ENCODE assay signal across 17 cellular contexts in genomic region chr2:217481577-217481976, GRCh38.
DNase-seq lines count a peak whose midpoint lies in the region; ATAC-seq, FAIRE-seq and TF ChIP-seq lines count a peak whose summit lies in the region.
"Had no signal": no experiment of that assay in that cellular context is flagged by ENCODE, and none has a peak within 500 bp of the region (broad histone marks: within the 10 kb centered on the region; RNA-seq: fewer than 3 reads in every experiment).

No MANE protein-coding gene starts in this region.

- no peak overlapping the region for H3K9ac ChIP-seq in adipocyte (ENCODE audit: low read length)

- H3K4me3 Mint-ChIP-seq in osteocyte (ENCODE audit: unreplicated experiment) = no peak overlapping the region
- H3K4me3 Mint-ChIP-seq: B cell; CD4-positive, alpha-beta memory T cell; GM23338; H9 had no signal

- H3K79me2 ChIP-seq in hepatocyte = no peaks in the 10 kb centered on the region

- H3K9me2 ChIP-seq in hepatocyte (replicated peaks; ENCODE audit: insufficient read depth) = no peaks in the 10 kb centered on the region

- H3K4me1 Mint-ChIP-seq in osteocyte (ENCODE audit: unreplicated experiment) = peaks cover 43% of the 10 kb centered on the region
- H3K4me1 Mint-ChIP-seq: B cell; CD4-positive, alpha-beta memory T cell had no signal

- DNase-seq in AG09319 (ENCODE audit: extremely low read depth, low read depth) = peak; percentile 44
- DNase-seq in adipocyte (ENCODE audit: low read depth) = peak; percentile 37
- no peak for DNase-seq in hepatocyte (ENCODE audit: low spot score)
- no peak for DNase-seq in osteocyte (ENCODE audit: extremely low spot score, unreplicated experiment)
- no peak for DNase-seq in NCI-H2029 treated with DMSO at 0.1 percent for 48 hours (lab: John Stamatoyannopoulos, UW)
- no peak for DNase-seq in BE2C
- DNase-seq in H54 (ENCODE audit: insufficient read length, low spot score) = no peak
- DNase-seq: 8988T; CD4-positive, alpha-beta memory T cell; DMS79; H9 had no signal

- H3K27me3 ChIP-seq in adipocyte (replicated peaks; ENCODE audit: control insufficient read depth, insufficient read depth, low read length) (no peaks in the 10 kb centered on the region), hepatocyte (no peaks in the 10 kb centered on the region), BE2C (no peaks in the 10 kb centered on the region)

- H2AFZ ChIP-seq in hepatocyte = no peak overlapping the region
- H2AFZ ChIP-seq: GM23338 had no signal

- peaks cover 18% of the 10 kb centered on the region for H3K4me1 ChIP-seq in adipocyte (ENCODE audit: control insufficient read depth, insufficient read depth, low read length)
- H3K4me1 ChIP-seq in hepatocyte (ENCODE audit: insufficient read depth) = peaks cover 5% of the 10 kb centered on the region
- H3K4me1 ChIP-seq in BE2C = no peaks in the 10 kb centered on the region; the same call in none of the 2 replicates

- H3K36me3 Mint-ChIP-seq in osteocyte (ENCODE audit: unreplicated experiment) = no peaks in the 10 kb centered on the region

- no peaks in the 10 kb centered on the region for H3K9me3 ChIP-seq in adipocyte (ENCODE audit: control insufficient read depth, low read length)
- no peaks in the 10 kb centered on the region for H3K9me3 ChIP-seq in hepatocyte (ENCODE audit: low read depth)
- H3K9me3 ChIP-seq in BE2C = no peaks in the 10 kb centered on the region

- WGBS in hepatocyte (ENCODE audit: low lambda C conversion rate, missing lambda C conversion rate) = 73% methylated on average over 1 of the region's 1 CpG

- H3K4me3 ChIP-seq in adipocyte (ENCODE audit: low read length) (no peak overlapping the region), hepatocyte (no peak overlapping the region), BE2C (ENCODE audit: low read depth, low read length) (no peak overlapping the region)
- H3K4me3 ChIP-seq: GM23338 had no signal

- no peaks in the 10 kb centered on the region for H4K20me1 ChIP-seq in hepatocyte (ENCODE audit: insufficient read depth, poor library complexity, severe bottlenecking)

- peak overlapping the region; percentile 70 for H3K27ac Mint-ChIP-seq in osteocyte (ENCODE audit: unreplicated experiment)
- H3K27ac Mint-ChIP-seq: B cell, GM23338, H9 had no signal

- no peak for FAIRE-seq in H54 (lab: Jason Lieb, UNC)
- FAIRE-seq: G401.6, GM12891 had no signal

- no peak for TF ChIP-seq POLR2A in H54 (IDR thresholded peaks at IDR 0.05; ENCODE audit: low read depth, low read length)

- peak overlapping the region; percentile 13 for H3K27ac ChIP-seq in hepatocyte
- H3K27ac ChIP-seq: C4-2B had no signal

- H3K27me3 Mint-ChIP-seq in osteocyte (ENCODE audit: unreplicated experiment) = no peaks in the 10 kb centered on the region
- H3K27me3 Mint-ChIP-seq: CD4-positive, alpha-beta memory T cell had no signal

- no peak overlapping the region for H3K4me2 ChIP-seq in hepatocyte
- H3K4me2 ChIP-seq: GM23338 had no signal

- no peaks in the 10 kb centered on the region for H3K9me3 Mint-ChIP-seq in osteocyte (ENCODE audit: unreplicated experiment)
- H3K9me3 Mint-ChIP-seq: CD4-positive, alpha-beta memory T cell; GM23338; H9 had no signal

- H3K36me3 ChIP-seq in adipocyte (ENCODE audit: control insufficient read depth, insufficient read depth, low read length, severe bottlenecking) (no peaks in the 10 kb centered on the region), hepatocyte (replicated peaks; ENCODE audit: insufficient read depth, low read depth) (no peaks in the 10 kb centered on the region), BE2C (no peaks in the 10 kb centered on the region)

- ATAC-seq in HG03196 (IDR thresholded peaks at IDR 0.05; ENCODE audit: unreplicated experiment) = no peak
- ATAC-seq: GM23338 had no signal

- TF ChIP-seq CTCF in AG09319 (IDR thresholded peaks at IDR 0.05; ENCODE audit: low read depth, low read length) (no peak), hepatocyte (IDR thresholded peaks at IDR 0.05; ENCODE audit: poor library complexity) (no peak), osteocyte (IDR thresholded peaks at IDR 0.05) (no peak), BE2C (IDR thresholded peaks at IDR 0.05; ENCODE audit: low read depth, low read length) (no peak)

Comparison
In these comparisons a context has a peak if more than half of its experiments do, and no peak if none do; other contexts are left out.
1. DNase-seq: peak in AG09319 (single experiment) and adipocyte (single experiment); none in hepatocyte (single experiment), osteocyte (single experiment), NCI-H2029 treated with DMSO at 0.1 percent for 48 hours (single experiment), BE2C (single experiment) and H54 (single experiment).